8 cellular contexts compared by ENCODE assay signal in genomic region chr22:49918911-49919881, GRCh38. TPM values are rescaled to one million over a fixed set of nuclear protein-coding genes. Genes with fewer than 3 reads are reported as not detected.
A peak's percentile ranks its signal among the peaks of the same experiment; 100 is the strongest.
DNase-seq lines count a peak whose midpoint lies in the region; ATAC-seq and TF ChIP-seq lines count a peak whose summit lies in the region.

No MANE protein-coding gene starts in this region.

- peak overlapping the region in 1 of 2 experiments; percentile 25 for H2BK12ac ChIP-seq in mesenchymal stem cell (ENCODE audit: low read length in 2 of 2)

- in situ Hi-C loops in astrocyte of the spinal cord (cut with HindIII; ENCODE audit: low sequenced_read_pairs), result no loop called here

- peaks cover 29% of the 10 kb centered on the region for H3K79me1 ChIP-seq in mesenchymal stem cell (replicated peaks; ENCODE audit: low read length, poor library complexity, severe bottlenecking)

- H4K8ac ChIP-seq in mesenchymal stem cell (ENCODE audit: low read length), result peak overlapping the region; percentile 84

- no peak for ATAC-seq in heart left ventricle

- peak overlapping the region; percentile 77 to 83 for H3K4ac ChIP-seq in mesenchymal stem cell (ENCODE audit: low read depth in 1 of 2, low read length in 2 of 2)

- H2AK5ac ChIP-seq in mesenchymal stem cell (ENCODE audit: low read length, severe bottlenecking), result no peak overlapping the region

- peak overlapping the region; percentile 94 for H3K9ac ChIP-seq in mesenchymal stem cell (ENCODE audit: low read length)

- H3K27me3 ChIP-seq in heart left ventricle (no peaks in the 10 kb centered on the region), mesenchymal stem cell (ENCODE audit: control insufficient read depth in 1 of 2, insufficient read depth in 1 of 2, low read length in 2 of 2) (no peaks in the 10 kb centered on the region), vagina (no peaks in the 10 kb centered on the region)

- H3K27ac ChIP-seq in heart left ventricle (peak overlapping the region in 11 of 12 donors; percentile 23 to 99 (median 95)), mesenchymal stem cell (ENCODE audit: low read length, poor library complexity, severe bottlenecking) (no peak overlapping the region), vagina (peak overlapping the region; percentile 89)

- DNase-seq in heart left ventricle (no peak), cardiac septum (ENCODE audit: low spot score) (no peak), astrocyte of the spinal cord (ENCODE audit: low read depth, low spot score) (no peak), mesenchymal stem cell (no peak), vagina (ENCODE audit: extremely low spot score in 2 of 2) (no peak), A172 (ENCODE audit: low spot score) (no peak), GF-D8 (lab: John Stamatoyannopoulos, UW) (no peak), NCI-H446 (lab: John Stamatoyannopoulos, UW) (no peak)

- peak overlapping the region in 1 of 2 experiments; percentile 97 for H3K14ac ChIP-seq in mesenchymal stem cell (ENCODE audit: low read length in 2 of 2)

- peaks cover 0 to 24% (median 17%) of the 10 kb centered on the region in 12 donors for H3K4me1 ChIP-seq in heart left ventricle
- H3K4me1 ChIP-seq in mesenchymal stem cell (ENCODE audit: control insufficient read depth, insufficient read depth, low read depth, low read length), result peaks cover 22% of the 10 kb centered on the region
- peaks cover 23% of the 10 kb centered on the region for H3K4me1 ChIP-seq in vagina

- no peak overlapping the region for H2BK15ac ChIP-seq in mesenchymal stem cell (ENCODE audit: low read depth, poor library complexity, severe bottlenecking)

- H4K91ac ChIP-seq in mesenchymal stem cell (ENCODE audit: low read length), result peak overlapping the region; percentile 40

- H3K36me3 ChIP-seq in heart left ventricle, result peaks cover 0 to 35% (median 19%) of the 10 kb centered on the region in 9 donors
- H3K36me3 ChIP-seq in mesenchymal stem cell (ENCODE audit: control insufficient read depth in 1 of 2, insufficient read depth in 2 of 2, low read depth in 1 of 2, low read length in 2 of 2), result peaks cover 29 to 30% of the 10 kb centered on the region in 2 experiments
- peaks cover 0 to 22% of the 10 kb centered on the region in 2 donors for H3K36me3 ChIP-seq in vagina

- H2BK120ac ChIP-seq in mesenchymal stem cell (ENCODE audit: low read depth, low read length), result no peak overlapping the region

- H2BK5ac ChIP-seq in mesenchymal stem cell (ENCODE audit: low read depth, low read length, poor library complexity, severe bottlenecking), result no peak overlapping the region

- TF ChIP-seq CTCF in heart left ventricle (IDR thresholded peaks at IDR 0.05), result no peak
- TF ChIP-seq CTCF in astrocyte of the spinal cord (IDR thresholded peaks at IDR 0.05; ENCODE audit: low read depth, low read length), result no peak
- no peak for TF ChIP-seq CTCF in vagina (IDR thresholded peaks at IDR 0.05)

- TF ChIP-seq POLR2A in heart left ventricle (IDR thresholded peaks at IDR 0.05) (no peak), vagina (IDR thresholded peaks at IDR 0.05) (no peak)

- H3K4me3 ChIP-seq in heart left ventricle, result peak overlapping the region; percentile 69 to 98 (median 88)
- H3K4me3 ChIP-seq in astrocyte of the spinal cord (ENCODE audit: low read depth, low read length), result peak overlapping the region; percentile 66
- peak overlapping the region; percentile 83 to 84 for H3K4me3 ChIP-seq in mesenchymal stem cell (ENCODE audit: insufficient read depth in 1 of 2, low read depth in 1 of 2, low read length in 2 of 2)
- peak overlapping the region; percentile 72 to 93 for H3K4me3 ChIP-seq in vagina

- 39 to 54% (median 44%) methylated on average over 25 to 47 of the region's 47 CpGs for WGBS in heart left ventricle, 4 donors
- WGBS in mesenchymal stem cell, result 45% methylated on average over 45 of the region's 47 CpGs

- H3K4me2 ChIP-seq in mesenchymal stem cell (ENCODE audit: low read length, poor library complexity, severe bottlenecking), result peak overlapping the region; percentile 99

- H3K9me3 ChIP-seq in heart left ventricle (no peaks in the 10 kb centered on the region), mesenchymal stem cell (ENCODE audit: control insufficient read depth, low read length) (no peaks in the 10 kb centered on the region), vagina (no peaks in the 10 kb centered on the region)

- H3K18ac ChIP-seq in mesenchymal stem cell (ENCODE audit: low read depth in 1 of 2, low read length in 2 of 2), result peak overlapping the region; percentile 74 to 85

- peak overlapping the region; percentile 68 to 85 for H3K23ac ChIP-seq in mesenchymal stem cell (ENCODE audit: low read length in 2 of 2)

- intact Hi-C loops in heart left ventricle (cut with DNase I), result loop anchor here in 6 of 10 donors (2.0 to 10.0 kb wide), 8 partner anchors 62 to 152 kb away; partner anchors contain the start of gene ZBED4 (in 3 of the 6)
- intact Hi-C loops in cardiac septum (cut with DNase I), result loop anchor here (2.0 to 5.0 kb wide), 2 partner anchors 66 to 152 kb away; partner anchors contain the start of gene ZBED4
- intact Hi-C loops in vagina (cut with DNase I), result loop anchor here (5.0 kb wide), 1 partner anchor 67 kb away; the partner anchor contains the start of gene ZBED4

- peak overlapping the region; percentile 88 for H2AFZ ChIP-seq in mesenchymal stem cell (ENCODE audit: low read depth, low read length)

RNA-seq across cellular contexts. Expression of gene CRELD2, which starts 0.8 kb away (rescaled TPM):
- total RNA-seq in heart left ventricle, result 10 to 100 TPM; 16.7 to 36.2 (median 21.6) TPM
- polyA plus RNA-seq in heart left ventricle, result 10 to 100 TPM; 15.0 to 70.3 TPM
- total RNA-seq in cardiac septum, result 32.9 TPM
- 37.9 TPM for polyA plus RNA-seq in mesenchymal stem cell (2013, experiment 1 of 2)
- 35.8 TPM for polyA plus RNA-seq in mesenchymal stem cell (2013, experiment 2 of 2)
- 34.4 TPM for total RNA-seq in vagina
- total RNA-seq in A172 (2014; rRNA removed; shearing (Covaris generic)), result 41.9 and 48.3 TPM in 2 replicates

RNA-seq across cellular contexts. Expression of gene ALG12, which starts 1.0 kb away (rescaled TPM):
- total RNA-seq in heart left ventricle, result 10 to 100 TPM in 8 of 9 donors, 1 to 10 TPM in 1; 9.8 to 26.8 (median 15.2) TPM
- 10 to 100 TPM in 1 of 2 donors, 1 to 10 TPM in 1; 9.1 to 12.4 TPM for polyA plus RNA-seq in heart left ventricle
- total RNA-seq in cardiac septum, result 14.3 TPM
- 20.9 TPM for polyA plus RNA-seq in mesenchymal stem cell (2013, experiment 1 of 2)
- 21.2 TPM for polyA plus RNA-seq in mesenchymal stem cell (2013, experiment 2 of 2)
- 21.4 TPM for total RNA-seq in vagina
- 8.8 and 10.4 TPM in 2 replicates for total RNA-seq in A172 (2014; rRNA removed; shearing (Covaris generic))

RNA-seq across cellular contexts. Expression of gene PIM3, which starts 41.4 kb away (rescaled TPM):
- total RNA-seq in heart left ventricle, result 100 to 1,000 TPM in 1 of 9 donors, 10 to 100 TPM in 8; 37.7 to 118 (median 51.0) TPM
- 10 to 100 TPM; 45.1 to 50.2 TPM for polyA plus RNA-seq in heart left ventricle
- 31.3 TPM for total RNA-seq in cardiac septum
- polyA plus RNA-seq in mesenchymal stem cell (2013, experiment 1 of 2), result 18.5 TPM
- 17.6 TPM for polyA plus RNA-seq in mesenchymal stem cell (2013, experiment 2 of 2)
- total RNA-seq in vagina, result 97.2 TPM
- 41.7 and 48.7 TPM in 2 replicates for total RNA-seq in A172 (2014; rRNA removed; shearing (Covaris generic))
